In genomic region chr1:161778522-161778921, GRCh38 we compare ENCODE assay signal across 25 cellular contexts. TPM values are rescaled to one million over a fixed set of nuclear protein-coding genes. Genes with fewer than 3 reads are reported as not detected.
DNase-seq lines count a peak whose midpoint lies in the region; ATAC-seq, FAIRE-seq and TF ChIP-seq lines count a peak whose summit lies in the region.
"Had no signal": no experiment of that assay in that cellular context is flagged by ENCODE, and none has a peak within 500 bp of the region (broad histone marks: within the 10 kb centered on the region; RNA-seq: fewer than 3 reads in every experiment).

No MANE protein-coding gene starts in this region.

- no peak for TF ChIP-seq CTCF in OCI-LY3 (IDR thresholded peaks at IDR 0.05; ENCODE audit: low read depth, low read length)
- no peak for TF ChIP-seq CTCF in astrocyte (IDR thresholded peaks at IDR 0.05; ENCODE audit: insufficient read depth, low read depth, low read length)

- H3K27me3 Mint-ChIP-seq in astrocyte (ENCODE audit: low read depth, unreplicated experiment) = no peaks in the 10 kb centered on the region
- H3K27me3 Mint-ChIP-seq: CD4-positive, CD25-positive, alpha-beta regulatory T cell had no signal

- H3K27ac ChIP-seq in BLaER1 (no peak overlapping the region), OCI-LY3 (ENCODE audit: low read length) (no peak overlapping the region), astrocyte (ENCODE audit: low read depth, low read length) (no peak overlapping the region)
- H3K27ac ChIP-seq: HL-60, PC-9, SK-N-MC had no signal

- H3K4me3 ChIP-seq in BLaER1 (no peak overlapping the region), OCI-LY3 (ENCODE audit: low read length) (no peak overlapping the region), astrocyte (ENCODE audit: insufficient read depth, low read depth, low read length) (no peak overlapping the region)
- H3K4me3 ChIP-seq: PC-9, SK-N-MC had no signal

- H2AFZ ChIP-seq in OCI-LY3 (ENCODE audit: low read depth, low read length) = no peak overlapping the region
- no peak overlapping the region for H2AFZ ChIP-seq in astrocyte (ENCODE audit: low read depth, low read length)
- H2AFZ ChIP-seq: PC-9 had no signal

- H3K4me2 ChIP-seq in BLaER1 (peak overlapping the region; percentile 24), OCI-LY3 (ENCODE audit: low read length) (peak overlapping the region; percentile 40), astrocyte (ENCODE audit: low read length) (no peak overlapping the region)
- H3K4me2 ChIP-seq: PC-9 had no signal

- H3K27ac Mint-ChIP-seq in astrocyte (ENCODE audit: unreplicated experiment) = no peak overlapping the region

- in situ Hi-C loops in ACHN (cut with HindIII; ENCODE audit: low pct_ligation_motif_present, low pct_unique_long_range_greater_than_20kb, low sequenced_read_pairs) = loop anchor here (25.0 kb wide), 1 partner anchor 259 kb away; no protein-coding TSS in a partner anchor

- H3K4me1 Mint-ChIP-seq in astrocyte (ENCODE audit: low read depth, unreplicated experiment) = no peaks in the 10 kb centered on the region

- peaks cover 3% of the 10 kb centered on the region for H3K36me3 Mint-ChIP-seq in astrocyte (ENCODE audit: low read depth, unreplicated experiment)

- peaks cover 33% of the 10 kb centered on the region for H3K36me3 ChIP-seq in BLaER1
- peaks cover 9% of the 10 kb centered on the region for H3K36me3 ChIP-seq in OCI-LY3 (replicated peaks; ENCODE audit: low read depth, low read length)
- no peaks in the 10 kb centered on the region for H3K36me3 ChIP-seq in astrocyte (ENCODE audit: insufficient read depth, low read length)

- ATAC-seq in HG02571 (IDR thresholded peaks at IDR 0.05; ENCODE audit: unreplicated experiment) (no peak), GM21619 (IDR thresholded peaks at IDR 0.05; ENCODE audit: unreplicated experiment) (no peak)

- no peaks in the 10 kb centered on the region for H3K9me3 ChIP-seq in BLaER1
- H3K9me3 ChIP-seq in OCI-LY3 (ENCODE audit: insufficient read depth, low read length) = no peaks in the 10 kb centered on the region
- H3K9me3 ChIP-seq in astrocyte (ENCODE audit: insufficient read depth, low read depth, low read length) = no peaks in the 10 kb centered on the region
- H3K9me3 ChIP-seq: Caco-2 had no signal

- FAIRE-seq in GM18507 (lab: Jason Lieb, UNC) (peak; percentile 69), astrocyte (lab: Jason Lieb, UNC) (peak; percentile 45)

- H4K20me1 ChIP-seq in BLaER1 (peaks cover 64% of the 10 kb centered on the region), OCI-LY3 (ENCODE audit: insufficient read depth, low read length) (peaks cover 67% of the 10 kb centered on the region), astrocyte (ENCODE audit: insufficient read depth, low read length) (peaks cover 29% of the 10 kb centered on the region)

- H3K9ac ChIP-seq in BLaER1 (no peak overlapping the region), OCI-LY3 (ENCODE audit: low read length) (no peak overlapping the region), astrocyte (ENCODE audit: low read length) (no peak overlapping the region)

- peaks cover 49% of the 10 kb centered on the region for H3K79me2 ChIP-seq in OCI-LY3 (ENCODE audit: low read length)
- peaks cover 39% of the 10 kb centered on the region for H3K79me2 ChIP-seq in astrocyte (ENCODE audit: insufficient read depth, low read length)

- H3K9me3 Mint-ChIP-seq in astrocyte (ENCODE audit: unreplicated experiment) = no peaks in the 10 kb centered on the region
- H3K9me3 Mint-ChIP-seq: CD4-positive, CD25-positive, alpha-beta regulatory T cell had no signal

- DNase-seq in GM18507 (ENCODE audit: extremely low spot score, insufficient read length, low read depth) (no peak), astrocyte (ENCODE audit: low read depth) (no peak), COR-L47 (lab: John Stamatoyannopoulos, UW) (no peak), ACHN (no peak)
- DNase-seq: Caco-2; CD4-positive, CD25-positive, alpha-beta regulatory T cell; DMS 273 treated with DMSO at 0.1 percent for 48 hours; DMS79 treated with DMSO at 0.1 percent for 48 hours; H7; KG1; NCI-H1105; NCI-H146; NCI-H2029; NCI-H2227 treated with DMSO at 0.1 percent for 48 hours; NCI-H510A treated with DMSO at 0.1 percent for 48 hours; NCI-H748 treated with DMSO at 0.1 percent for 48 hours; PC-9; RPMI8226; SHP77 treated with DMSO at 0.1 percent for 48 hours had no signal

- no peak overlapping the region for H3K4me3 Mint-ChIP-seq in astrocyte (ENCODE audit: unreplicated experiment)
- H3K4me3 Mint-ChIP-seq: CD4-positive, CD25-positive, alpha-beta regulatory T cell had no signal

- H3K27me3 ChIP-seq in BLaER1 (no peaks in the 10 kb centered on the region), OCI-LY3 (ENCODE audit: low read depth, low read length) (no peaks in the 10 kb centered on the region), astrocyte (ENCODE audit: insufficient read depth, low read length) (no peaks in the 10 kb centered on the region)

- H3K4me1 ChIP-seq in BLaER1 (peaks cover 17% of the 10 kb centered on the region), OCI-LY3 (ENCODE audit: low read length) (peaks cover 48% of the 10 kb centered on the region), astrocyte (ENCODE audit: insufficient read depth, low read length) (no peaks in the 10 kb centered on the region)
- H3K4me1 ChIP-seq: Caco-2 had no signal

RNA-seq across cellular contexts. Expression of gene ATF6, which starts 12.4 kb away (rescaled TPM):
- 25.4 and 26.4 TPM in 2 replicates for total RNA-seq in astrocyte

RNA-seq across cellular contexts. Expression of gene DUSP12, which starts 28.9 kb away (rescaled TPM):
- total RNA-seq in astrocyte = 34.0 and 34.7 TPM in 2 replicates

RNA-seq across cellular contexts. Expression of gene FCRLB, which starts 57.2 kb away (rescaled TPM):
- 0.72 and 0.79 TPM in 2 replicates for total RNA-seq in astrocyte
- total RNA-seq: CD4-positive, CD25-positive, alpha-beta regulatory T cell had no signal
